In the genomic region with DNA sequence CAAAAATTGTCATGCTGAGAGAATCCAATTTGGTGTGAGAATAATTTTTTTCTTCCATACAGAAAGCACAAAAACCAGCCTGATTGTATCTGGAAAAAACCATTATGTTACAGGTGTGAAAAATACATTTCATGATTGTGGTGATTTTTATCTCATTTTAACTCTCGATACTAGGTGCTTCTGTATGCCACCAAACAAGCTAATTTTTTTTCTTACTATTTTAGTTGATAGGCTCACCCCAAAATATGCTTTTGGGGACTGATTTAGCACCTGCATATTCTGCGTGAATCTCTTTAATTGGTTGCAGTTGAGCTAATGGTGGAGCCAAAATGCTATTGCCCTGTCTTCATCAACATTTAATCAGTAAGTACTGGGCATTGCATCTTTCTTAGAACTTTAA, we compare ENCODE assay signal across 9 cellular contexts. TPM values are rescaled to one million over a fixed set of nuclear protein-coding genes. Genes with fewer than 3 reads are reported as not detected.
DNase-seq lines count a peak whose midpoint lies in the region; ATAC-seq, FAIRE-seq and TF ChIP-seq lines count a peak whose summit lies in the region.
"Had no signal": no experiment of that assay in that cellular context is flagged by ENCODE, and none has a peak within 500 bp of the region (broad histone marks: within the 10 kb centered on the region; RNA-seq: fewer than 3 reads in every experiment).

No MANE protein-coding gene starts in this region.

- H3K36me3 ChIP-seq in GM12878 (ENCODE audit: control insufficient read depth in 2 of 2, insufficient read depth in 2 of 2, low read length in 1 of 2) (peaks cover 0 to 3% of the 10 kb centered on the region in 2 experiments; a peak in 1 of 4 replicates), mucosa of rectum (ENCODE audit: control insufficient read depth in 2 of 2, insufficient read depth in 2 of 2, low read length in 2 of 2) (no peaks in the 10 kb centered on the region)

- no peak for FAIRE-seq in GM12878 (lab: Jason Lieb, UNC)

- BruUV-seq in GM12878 (replicated peaks; lab: Mats Ljungman, UMichigan), result no TSS peak

- no peak for ATAC-seq in GM12878
- ATAC-seq in HG02759 (IDR thresholded peaks at IDR 0.05; ENCODE audit: unreplicated experiment), result no peak
- ATAC-seq in HG03139 (IDR thresholded peaks at IDR 0.05; ENCODE audit: unreplicated experiment), result no peak
- ATAC-seq: activated CD4-positive, CD25-positive, alpha-beta regulatory T cell treated with anti-CD3 and anti-CD28 coated beads, Interleukin-2, amount 50 U/mL, for 24 hours had no signal

- H3K9me3 ChIP-seq in GM12878 (replicated peaks; ENCODE audit: control insufficient read depth, insufficient read depth, low read length) (no peaks in the 10 kb centered on the region), mucosa of rectum (ENCODE audit: control insufficient read depth in 2 of 2, low read length in 2 of 2) (no peaks in the 10 kb centered on the region)

- POLR2A ChIA-PET in GM12878 (lab: Charles Lee), result interaction anchor here (0.7 to 10.2 kb wide), 6 partner anchors 9 to 70 kb away, joined by 3 to 215 read pairs (median 4); a partner anchor contains a TSS

- H3K4me3 ChIP-seq in HFF-Myc (replicated peaks; ENCODE audit: low read depth, low read length) (peak overlapping the region; percentile 88), GM12878 (peak overlapping the region; percentile 91), mucosa of rectum (ENCODE audit: low read length in 2 of 2) (peak overlapping the region; percentile 92 to 95)

- SMC1A ChIA-PET in GM12878 (lab: Charles Lee; ENCODE audit: uncharacterized antibody, unreplicated experiment), result interaction anchor here (0.8 to 7.7 kb wide), 14 partner anchors 8 to 212 kb away, joined by 3 to 112 read pairs (median 5); a partner anchor contains a TSS

- H4K20me1 ChIP-seq in GM12878 (ENCODE audit: control insufficient read depth, insufficient read depth), result no peaks in the 10 kb centered on the region; the same call in 1 of the 2 replicates

- RAD21 ChIA-PET in GM12878 (lab: Charles Lee; ENCODE audit: unreplicated experiment), result interaction anchor here (1.0 to 6.0 kb wide), 9 partner anchors 9 to 191 kb away, joined by 3 to 153 read pairs (median 4); a partner anchor contains a TSS

- 0% methylated on average over 2 of the region's 2 CpGs for WGBS in GM12878 (ENCODE audit: insufficient coverage, insufficient replicate concordance, low lambda C conversion rate, missing lambda C conversion rate)

- DNase-seq in HFF-Myc (ENCODE audit: extremely low read depth, low read depth) (no peak), GM12878 (ENCODE audit: low read depth, low spot score) (no peak), GF-D8 (lab: John Stamatoyannopoulos, UW) (no peak), DMS53 (lab: John Stamatoyannopoulos, UW) (no peak)

- no peak for TF ChIP-seq RAD21 in GM12878 (IDR thresholded peaks at IDR 0.05; ENCODE audit: insufficient read depth, low read depth, low read length)

- H3K27ac ChIP-seq in 22Rv1 (peak overlapping the region; percentile 99), GM12878 (ENCODE audit: control insufficient read depth, insufficient read depth) (peak overlapping the region; percentile 99), mucosa of rectum (ENCODE audit: low read depth in 2 of 2, low read length in 2 of 2) (no peak overlapping the region)

- peak overlapping the region; percentile 72 for H3K4me2 ChIP-seq in GM12878 (ENCODE audit: control insufficient read depth, insufficient read depth)

- TF ChIP-seq POLR2A in GM12878 (IDR thresholded peaks at IDR 0.05; ENCODE audit: low read depth, low read length), result no peak

- H3K27me3 ChIP-seq in GM12878 (replicated peaks in 1 of 2; ENCODE audit: control insufficient read depth in 2 of 2, insufficient read depth in 2 of 2, low read length in 1 of 2) (no peaks in the 10 kb centered on the region), mucosa of rectum (ENCODE audit: control insufficient read depth in 2 of 2, insufficient read depth in 2 of 2, low read length in 2 of 2) (no peaks in the 10 kb centered on the region)

- intact Hi-C loops in GM12878 (cut with micrococcal nuclease; ENCODE audit: unreplicated experiment), result loop anchor here (5.0 to 10.0 kb wide), 4 partner anchors 263 to 1061 kb away; a partner anchor contains a TSS

- no peak for TF ChIP-seq EP300 in GM12878 (IDR thresholded peaks at IDR 0.05; ENCODE audit: borderline replicate concordance in 1 of 2, control insufficient read depth in 1 of 2, low read depth in 2 of 2, low read length in 2 of 2)

- H3K9ac ChIP-seq in GM12878 (ENCODE audit: control insufficient read depth, insufficient read depth, low read length), result peak overlapping the region; percentile 97
- peak overlapping the region in 1 of 2 donors; percentile 88 for H3K9ac ChIP-seq in mucosa of rectum (ENCODE audit: low read depth in 1 of 2, low read length in 2 of 2)

- no peak overlapping the region for H2AFZ ChIP-seq in GM12878 (ENCODE audit: control insufficient read depth, low read depth, low read length)

- TF ChIP-seq CTCF in 22Rv1 (IDR thresholded peaks at IDR 0.05) (no peak), HFF-Myc (IDR thresholded peaks at IDR 0.05; ENCODE audit: low read depth, low read length, missing control alignments) (no peak), GM12878 (IDR thresholded peaks at IDR 0.05 in 2 of 3, conservative IDR thresholded peaks at IDR 0.05 in 1 of 3; ENCODE audit: control insufficient read depth in 2 of 3, extremely low read depth in 1 of 3, insufficient read depth in 1 of 3, low read depth in 3 of 3, low read length in 3 of 3) (no peak)

- in situ Hi-C loops in GM12878 (cut with MboI), result no loop called here

- CTCF ChIA-PET in GM12878 (lab: Yijun Ruan, JAX), result interaction anchor here (1.0 to 6.8 kb wide), 12 partner anchors 10 to 83 kb away, joined by 3 to 24 read pairs (median 4); a partner anchor contains a TSS

- H3K4me1 ChIP-seq in GM12878 (ENCODE audit: control insufficient read depth, insufficient read depth, low read length) (peaks cover 6% of the 10 kb centered on the region; the same call in 1 of the 2 replicates), mucosa of rectum (ENCODE audit: control insufficient read depth in 2 of 2, insufficient read depth in 2 of 2, low read length in 2 of 2) (peaks cover 18 to 20% of the 10 kb centered on the region in 2 donors)

- H3K79me2 ChIP-seq in GM12878 (ENCODE audit: control insufficient read depth, insufficient read depth, low read length), result peaks cover 76% of the 10 kb centered on the region

TF ChIP-seq in GM12878, 131 proteins besides CTCF, POLR2A, EP300 and RAD21 (continues in another document):
- TF ChIP-seq HCFC1 (IDR thresholded peaks at IDR 0.05; ENCODE audit: low read length) (no peak), TARDBP (IDR thresholded peaks at IDR 0.05; ENCODE audit: borderline replicate concordance) (no peak), SMAD1 (IDR thresholded peaks at IDR 0.05; ENCODE audit: low read depth, partially characterized antibody) (no peak), ZNF217 (IDR thresholded peaks at IDR 0.05) (no peak), PAX5 (IDR thresholded peaks at IDR 0.05; ENCODE audit: borderline replicate concordance, low read depth, low read length) (no peak), CREM (IDR thresholded peaks at IDR 0.05; ENCODE audit: low read depth) (no peak), SUPT20H (IDR thresholded peaks at IDR 0.05; ENCODE audit: borderline replicate concordance, control insufficient read depth, low read depth, low read length) (no peak)
- TF ChIP-seq, protein P1, sequence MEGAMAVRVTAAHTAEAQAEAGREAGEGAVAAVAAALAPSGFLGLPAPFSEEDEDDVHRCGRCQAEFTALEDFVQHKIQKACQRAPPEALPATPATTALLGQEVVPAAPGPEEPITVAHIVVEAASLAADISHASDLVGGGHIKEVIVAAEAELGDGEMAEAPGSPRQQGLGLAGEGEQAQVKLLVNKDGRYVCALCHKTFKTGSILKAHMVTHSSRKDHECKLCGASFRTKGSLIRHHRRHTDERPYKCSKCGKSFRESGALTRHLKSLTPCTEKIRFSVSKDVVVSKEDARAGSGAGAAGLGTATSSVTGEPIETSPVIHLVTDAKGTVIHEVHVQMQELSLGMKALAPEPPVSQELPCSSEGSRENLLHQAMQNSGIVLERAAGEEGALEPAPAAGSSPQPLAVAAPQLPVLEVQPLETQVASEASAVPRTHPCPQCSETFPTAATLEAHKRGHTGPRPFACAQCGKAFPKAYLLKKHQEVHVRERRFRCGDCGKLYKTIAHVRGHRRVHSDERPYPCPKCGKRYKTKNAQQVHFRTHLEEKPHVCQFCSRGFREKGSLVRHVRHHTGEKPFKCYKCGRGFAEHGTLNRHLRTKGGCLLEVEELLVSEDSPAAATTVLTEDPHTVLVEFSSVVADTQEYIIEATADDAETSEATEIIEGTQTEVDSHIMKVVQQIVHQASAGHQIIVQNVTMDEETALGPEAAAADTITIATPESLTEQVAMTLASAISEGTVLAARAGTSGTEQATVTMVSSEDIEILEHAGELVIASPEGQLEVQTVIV (IDR thresholded peaks at IDR 0.05; ENCODE audit: borderline replicate concordance, partially characterized antibody), result no peak
- TF ChIP-seq, protein P2, sequence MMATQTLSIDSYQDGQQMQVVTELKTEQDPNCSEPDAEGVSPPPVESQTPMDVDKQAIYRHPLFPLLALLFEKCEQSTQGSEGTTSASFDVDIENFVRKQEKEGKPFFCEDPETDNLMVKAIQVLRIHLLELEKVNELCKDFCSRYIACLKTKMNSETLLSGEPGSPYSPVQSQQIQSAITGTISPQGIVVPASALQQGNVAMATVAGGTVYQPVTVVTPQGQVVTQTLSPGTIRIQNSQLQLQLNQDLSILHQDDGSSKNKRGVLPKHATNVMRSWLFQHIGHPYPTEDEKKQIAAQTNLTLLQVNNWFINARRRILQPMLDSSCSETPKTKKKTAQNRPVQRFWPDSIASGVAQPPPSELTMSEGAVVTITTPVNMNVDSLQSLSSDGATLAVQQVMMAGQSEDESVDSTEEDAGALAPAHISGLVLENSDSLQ (IDR thresholded peaks at IDR 0.05), result no peak

RNA-seq across cellular contexts. Expression of a gene that starts 1.9 kb away (rescaled TPM):
- total RNA-seq in GM12878 (2013; cell fraction: nucleolus; rRNA removed), result 798 and 844 TPM in 2 replicates
- 98.2 and 109 TPM in 2 replicates for total RNA-seq in GM12878 (2014; rRNA removed)
- total RNA-seq in GM12878 (2014; rRNA removed; fragmentation: Illumina TruSeq; extraction: Trizol), result 96.3 and 108 TPM in 2 replicates
- 62.6 and 79.0 TPM in 2 replicates for total RNA-seq in GM12878 (2021)
- polyA plus RNA-seq in GM12878 (2011; ENCODE audit: low read depth), result 58.8 TPM
- 191 and 269 TPM in 2 replicates for polyA plus RNA-seq in GM12878 (2011; rRNA removed)
- polyA plus RNA-seq in GM12878 (2011; cell fraction: cytosol; rRNA removed), result 50.8 and 53.1 TPM in 2 replicates
- polyA plus RNA-seq in GM12878 (2011; cell fraction: nucleus; rRNA removed), result 502 and 620 TPM in 2 replicates
- 65.8 and 69.4 TPM in 2 replicates for polyA plus RNA-seq in GM12878 (2012)
- polyA plus RNA-seq in GM12878 (2014; fragmentation: Illumina TruSeq; extraction: Trizol), result 102 and 133 TPM in 2 replicates
- polyA plus RNA-seq in GM12878 (2014; fragmentation: Nextera tagmentation; extraction: Ambion mirVana), result 10 to 100 TPM; 24.3 to 28.4 TPM
- polyA plus RNA-seq in GM12878 (2014; rRNA removed), result 58.0 and 65.0 TPM in 2 replicates
- polyA plus RNA-seq in GM12878 (2016; fragmentation: Nextera tagmentation; extraction: Ambion mirVana), result 10 to 100 TPM; 49.0 to 52.9 TPM
- polyA minus RNA-seq in GM12878 (2011; rRNA and poly(A)+ RNA removed), result 190 and 273 TPM in 2 replicates
- polyA minus RNA-seq in GM12878 (2011; cell fraction: cytosol; rRNA and poly(A)+ RNA removed), result 25.3 and 38.2 TPM in 2 replicates
- 392 and 529 TPM in 2 replicates for polyA minus RNA-seq in GM12878 (2011; cell fraction: nucleus; rRNA and poly(A)+ RNA removed)

Comparison
In these comparisons a context has a peak if more than half of its experiments do, and no peak if none do; other contexts are left out.
1. H3K27ac ChIP-seq: peak in 22Rv1 (single experiment) and GM12878 (single experiment); none in mucosa of rectum (0 of 2).
2. Peak in every context shown above with its lines, with median percentiles within 50 percentile points of each other: H3K4me3 ChIP-seq.